8 cellular contexts compared by ENCODE assay signal in the genomic region with DNA sequence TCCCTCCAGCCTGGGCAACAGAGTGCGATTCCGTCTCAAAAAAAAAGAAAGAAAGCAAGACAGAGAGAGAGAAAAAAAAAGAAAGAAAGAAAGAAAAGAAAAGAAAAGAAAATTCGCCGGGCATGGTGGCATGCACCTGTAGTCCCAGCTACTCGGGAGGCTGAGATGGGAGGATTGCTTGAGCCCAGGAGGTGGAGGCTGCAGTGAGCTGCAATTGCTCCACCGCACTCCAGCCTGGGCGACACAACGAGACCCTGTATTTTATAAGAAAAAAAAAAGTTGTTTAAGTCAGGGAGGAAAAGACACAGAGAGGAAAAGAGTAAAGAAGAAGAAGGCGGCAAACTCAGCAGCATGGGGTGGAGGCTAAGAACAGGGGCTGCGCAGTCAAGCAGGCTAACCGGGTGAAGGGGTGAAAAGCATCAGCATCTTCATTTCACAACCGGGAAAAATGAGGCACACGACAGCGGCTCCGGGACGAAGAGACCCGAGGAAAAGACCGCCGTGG. TPM values are rescaled to one million over a fixed set of nuclear protein-coding genes. Genes with fewer than 3 reads are reported as not detected.
A peak's percentile ranks its signal among the peaks of the same experiment; 100 is the strongest.
DNase-seq lines count a peak whose midpoint lies in the region; ATAC-seq and TF ChIP-seq lines count a peak whose summit lies in the region.

No MANE protein-coding gene starts in this region.

- H3K36me3 ChIP-seq in stomach smooth muscle (ENCODE audit: control insufficient read depth in 2 of 2, insufficient read depth in 2 of 2, low read length in 2 of 2), result peaks cover 11 to 21% of the 10 kb centered on the region in 2 donors

- H3K4me1 ChIP-seq in stomach smooth muscle (ENCODE audit: control insufficient read depth, insufficient read depth, low read length), result peaks cover 13% of the 10 kb centered on the region

- H3K4me3 ChIP-seq in iPS-11a (ENCODE audit: low read depth, low read length) (peak overlapping the region; percentile 30), stomach smooth muscle (ENCODE audit: low read length in 2 of 2) (peak overlapping the region; percentile 15 to 88)

- ATAC-seq in WTC11 (no peak; the same call in 1 of the 2 replicates), HG02642 (IDR thresholded peaks at IDR 0.05; ENCODE audit: poor library complexity, unreplicated experiment) (no peak)

- no peak overlapping the region for H3K27ac ChIP-seq in stomach smooth muscle (ENCODE audit: low read length)

- no peaks in the 10 kb centered on the region for H3K27me3 ChIP-seq in stomach smooth muscle (ENCODE audit: control insufficient read depth in 1 of 2, insufficient read depth in 2 of 2, low read length in 2 of 2)

- no peaks in the 10 kb centered on the region for H3K27me3 Mint-ChIP-seq in activated T-cell treated with anti-CD3 and anti-CD28 coated beads, Interleukin-2, amount 50 U/mL, for 24 hours
- no peaks in the 10 kb centered on the region; the same call in 1 of the 2 replicates for H3K27me3 Mint-ChIP-seq in WTC11 (ENCODE audit: low read depth)

- CTCF ChIA-PET in WTC11 (lab: Charles Lee), result interaction anchor here (1.0 to 1.6 kb wide), 2 partner anchors 280 to 525 kb away, joined by 3 to 4 read pairs; no protein-coding TSS in a partner anchor

- no peaks in the 10 kb centered on the region for H3K9me3 Mint-ChIP-seq in activated T-cell treated with anti-CD3 and anti-CD28 coated beads, Interleukin-2, amount 50 U/mL, for 24 hours
- H3K9me3 Mint-ChIP-seq in WTC11, result peaks cover 4% of the 10 kb centered on the region

- POLR2A ChIA-PET in WTC11 (lab: Charles Lee), result no interaction called here

- H3K4me1 Mint-ChIP-seq in activated T-cell treated with anti-CD3 and anti-CD28 coated beads, Interleukin-2, amount 50 U/mL, for 24 hours (ENCODE audit: low read depth), result peaks cover 34% of the 10 kb centered on the region
- peaks cover 22% of the 10 kb centered on the region for H3K4me1 Mint-ChIP-seq in WTC11

- DNase-seq in activated T-cell treated with anti-CD3 and anti-CD28 coated beads, Interleukin-2, amount 50 U/mL, for 24 hours, result no peak
- DNase-seq in activated T-cell treated with anti-CD3 and anti-CD28 coated beads, Interleukin-2, amount 50 U/mL, for 48 hours, result no peak
- DNase-seq in WTC11 (ENCODE audit: low spot score) (no peak), NCI-H128 (lab: John Stamatoyannopoulos, UW; ENCODE audit: unreplicated experiment) (no peak), COLO668 (lab: John Stamatoyannopoulos, UW; ENCODE audit: unreplicated experiment) (no peak)

- H3K36me3 Mint-ChIP-seq in activated T-cell treated with anti-CD3 and anti-CD28 coated beads, Interleukin-2, amount 50 U/mL, for 24 hours (ENCODE audit: low read depth), result peaks cover 38% of the 10 kb centered on the region
- peaks cover 11% of the 10 kb centered on the region for H3K36me3 Mint-ChIP-seq in WTC11

- no peak for TF ChIP-seq CTCF in WTC11 (IDR thresholded peaks at IDR 0.05)

- H3K9ac ChIP-seq in stomach smooth muscle (ENCODE audit: low read length in 2 of 2), result no peak overlapping the region

- peak overlapping the region; percentile 95 for H3K27ac Mint-ChIP-seq in activated T-cell treated with anti-CD3 and anti-CD28 coated beads, Interleukin-2, amount 50 U/mL, for 24 hours
- peak overlapping the region; percentile 19; the same call in 1 of the 2 replicates for H3K27ac Mint-ChIP-seq in WTC11

- no peaks in the 10 kb centered on the region for H3K9me3 ChIP-seq in stomach smooth muscle (ENCODE audit: control insufficient read depth in 2 of 2, low read length in 2 of 2)

- peak overlapping the region; percentile 92 for H3K4me3 Mint-ChIP-seq in activated T-cell treated with anti-CD3 and anti-CD28 coated beads, Interleukin-2, amount 50 U/mL, for 24 hours
- H3K4me3 Mint-ChIP-seq in WTC11, result peak overlapping the region; percentile 74

TF ChIP-seq in WTC11, 78 proteins besides CTCF, POLR2A, EP300 and RAD21:
- TF ChIP-seq GABPB1 (CRISPR knock-in tag; IDR thresholded peaks at IDR 0.05) (no peak), ETV6 (CRISPR knock-in tag; IDR thresholded peaks at IDR 0.05) (no peak), NFE2L1 (CRISPR knock-in tag; IDR thresholded peaks at IDR 0.05) (peak; percentile 21; the same call in 1 of the 2 replicates)
- TF ChIP-seq, protein P1, sequence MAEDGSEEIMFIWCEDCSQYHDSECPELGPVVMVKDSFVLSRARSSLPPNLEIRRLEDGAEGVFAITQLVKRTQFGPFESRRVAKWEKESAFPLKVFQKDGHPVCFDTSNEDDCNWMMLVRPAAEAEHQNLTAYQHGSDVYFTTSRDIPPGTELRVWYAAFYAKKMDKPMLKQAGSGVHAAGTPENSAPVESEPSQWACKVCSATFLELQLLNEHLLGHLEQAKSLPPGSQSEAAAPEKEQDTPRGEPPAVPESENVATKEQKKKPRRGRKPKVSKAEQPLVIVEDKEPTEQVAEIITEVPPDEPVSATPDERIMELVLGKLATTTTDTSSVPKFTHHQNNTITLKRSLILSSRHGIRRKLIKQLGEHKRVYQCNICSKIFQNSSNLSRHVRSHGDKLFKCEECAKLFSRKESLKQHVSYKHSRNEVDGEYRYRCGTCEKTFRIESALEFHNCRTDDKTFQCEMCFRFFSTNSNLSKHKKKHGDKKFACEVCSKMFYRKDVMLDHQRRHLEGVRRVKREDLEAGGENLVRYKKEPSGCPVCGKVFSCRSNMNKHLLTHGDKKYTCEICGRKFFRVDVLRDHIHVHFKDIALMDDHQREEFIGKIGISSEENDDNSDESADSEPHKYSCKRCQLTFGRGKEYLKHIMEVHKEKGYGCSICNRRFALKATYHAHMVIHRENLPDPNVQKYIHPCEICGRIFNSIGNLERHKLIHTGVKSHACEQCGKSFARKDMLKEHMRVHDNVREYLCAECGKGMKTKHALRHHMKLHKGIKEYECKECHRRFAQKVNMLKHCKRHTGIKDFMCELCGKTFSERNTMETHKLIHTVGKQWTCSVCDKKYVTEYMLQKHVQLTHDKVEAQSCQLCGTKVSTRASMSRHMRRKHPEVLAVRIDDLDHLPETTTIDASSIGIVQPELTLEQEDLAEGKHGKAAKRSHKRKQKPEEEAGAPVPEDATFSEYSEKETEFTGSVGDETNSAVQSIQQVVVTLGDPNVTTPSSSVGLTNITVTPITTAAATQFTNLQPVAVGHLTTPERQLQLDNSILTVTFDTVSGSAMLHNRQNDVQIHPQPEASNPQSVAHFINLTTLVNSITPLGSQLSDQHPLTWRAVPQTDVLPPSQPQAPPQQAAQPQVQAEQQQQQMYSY (CRISPR knock-in tag; IDR thresholded peaks at IDR 0.05), result no peak
- TF ChIP-seq, protein P2, sequence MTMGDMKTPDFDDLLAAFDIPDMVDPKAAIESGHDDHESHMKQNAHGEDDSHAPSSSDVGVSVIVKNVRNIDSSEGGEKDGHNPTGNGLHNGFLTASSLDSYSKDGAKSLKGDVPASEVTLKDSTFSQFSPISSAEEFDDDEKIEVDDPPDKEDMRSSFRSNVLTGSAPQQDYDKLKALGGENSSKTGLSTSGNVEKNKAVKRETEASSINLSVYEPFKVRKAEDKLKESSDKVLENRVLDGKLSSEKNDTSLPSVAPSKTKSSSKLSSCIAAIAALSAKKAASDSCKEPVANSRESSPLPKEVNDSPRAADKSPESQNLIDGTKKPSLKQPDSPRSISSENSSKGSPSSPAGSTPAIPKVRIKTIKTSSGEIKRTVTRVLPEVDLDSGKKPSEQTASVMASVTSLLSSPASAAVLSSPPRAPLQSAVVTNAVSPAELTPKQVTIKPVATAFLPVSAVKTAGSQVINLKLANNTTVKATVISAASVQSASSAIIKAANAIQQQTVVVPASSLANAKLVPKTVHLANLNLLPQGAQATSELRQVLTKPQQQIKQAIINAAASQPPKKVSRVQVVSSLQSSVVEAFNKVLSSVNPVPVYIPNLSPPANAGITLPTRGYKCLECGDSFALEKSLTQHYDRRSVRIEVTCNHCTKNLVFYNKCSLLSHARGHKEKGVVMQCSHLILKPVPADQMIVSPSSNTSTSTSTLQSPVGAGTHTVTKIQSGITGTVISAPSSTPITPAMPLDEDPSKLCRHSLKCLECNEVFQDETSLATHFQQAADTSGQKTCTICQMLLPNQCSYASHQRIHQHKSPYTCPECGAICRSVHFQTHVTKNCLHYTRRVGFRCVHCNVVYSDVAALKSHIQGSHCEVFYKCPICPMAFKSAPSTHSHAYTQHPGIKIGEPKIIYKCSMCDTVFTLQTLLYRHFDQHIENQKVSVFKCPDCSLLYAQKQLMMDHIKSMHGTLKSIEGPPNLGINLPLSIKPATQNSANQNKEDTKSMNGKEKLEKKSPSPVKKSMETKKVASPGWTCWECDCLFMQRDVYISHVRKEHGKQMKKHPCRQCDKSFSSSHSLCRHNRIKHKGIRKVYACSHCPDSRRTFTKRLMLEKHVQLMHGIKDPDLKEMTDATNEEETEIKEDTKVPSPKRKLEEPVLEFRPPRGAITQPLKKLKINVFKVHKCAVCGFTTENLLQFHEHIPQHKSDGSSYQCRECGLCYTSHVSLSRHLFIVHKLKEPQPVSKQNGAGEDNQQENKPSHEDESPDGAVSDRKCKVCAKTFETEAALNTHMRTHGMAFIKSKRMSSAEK (CRISPR knock-in tag; IDR thresholded peaks at IDR 0.05; ENCODE audit: borderline replicate concordance), result no peak

RNA-seq across cellular contexts. Expression of a gene that starts 0.6 kb away (rescaled TPM):
- total RNA-seq in WTC11 (2021), result 4.4 to 6.7 TPM (median 6.3 TPM) in 3 replicates

RNA-seq across cellular contexts. Expression of a gene that starts 46.5 kb away (rescaled TPM):
- total RNA-seq in WTC11 (2021), result 75.6 to 91.2 TPM (median 76.8 TPM) in 3 replicates

RNA-seq across cellular contexts. Expression of a gene that starts 47.9 kb away (rescaled TPM):
- total RNA-seq in WTC11 (2021), result 73.8 to 85.9 TPM (median 74.2 TPM) in 3 replicates
